11 cellular contexts compared by ENCODE assay signal in the genomic region with DNA sequence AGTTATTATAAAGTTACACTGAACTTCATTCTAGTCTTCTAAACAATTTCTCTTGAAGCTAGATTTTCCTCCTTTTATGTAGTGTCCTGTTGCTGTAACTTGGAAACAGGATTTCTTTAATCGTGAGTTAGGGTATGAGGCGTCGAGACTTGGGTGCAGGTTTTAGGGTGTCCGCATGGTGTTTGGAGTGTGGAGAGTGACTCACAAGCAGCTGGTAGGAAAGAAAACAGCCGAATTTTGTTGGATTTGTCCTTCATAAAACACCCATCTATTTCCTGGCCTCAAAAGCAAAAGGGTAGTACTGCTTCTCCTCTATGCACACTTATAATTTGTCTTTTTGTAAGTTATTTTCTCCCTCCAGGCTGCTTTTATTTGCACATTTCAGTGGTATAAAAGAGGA. TPM values are rescaled to one million over a fixed set of nuclear protein-coding genes. Genes with fewer than 3 reads are reported as not detected.
DNase-seq lines count a peak whose midpoint lies in the region; ATAC-seq, FAIRE-seq and TF ChIP-seq lines count a peak whose summit lies in the region.
"Had no signal": no experiment of that assay in that cellular context is flagged by ENCODE, and none has a peak within 500 bp of the region (broad histone marks: within the 10 kb centered on the region; RNA-seq: fewer than 3 reads in every experiment).

No MANE protein-coding gene starts in this region.

- no peak overlapping the region for H3K27ac ChIP-seq in astrocyte (ENCODE audit: low read depth, low read length)
- H3K27ac ChIP-seq: esophagus muscularis mucosa, vagina had no signal

- peaks cover 25% of the 10 kb centered on the region for H4K20me1 ChIP-seq in astrocyte (ENCODE audit: insufficient read depth, low read length)

- H3K4me3 Mint-ChIP-seq in Calu3 (ENCODE audit: low read depth, unreplicated experiment) (peak overlapping the region; percentile 83), astrocyte (ENCODE audit: unreplicated experiment) (peak overlapping the region; percentile 95), natural killer cell (peak overlapping the region; percentile 96)

- H3K4me3 ChIP-seq in MG63 (peak overlapping the region; percentile 98), astrocyte (ENCODE audit: insufficient read depth, low read depth, low read length) (peak overlapping the region; percentile 99)

- H3K4me1 Mint-ChIP-seq in Calu3 (ENCODE audit: low read depth, unreplicated experiment) (peaks cover 24% of the 10 kb centered on the region), astrocyte (ENCODE audit: low read depth, unreplicated experiment) (peaks cover 19% of the 10 kb centered on the region), natural killer cell (peaks cover 14 to 34% of the 10 kb centered on the region in 2 donors)

- H3K27ac Mint-ChIP-seq in Calu3 (ENCODE audit: unreplicated experiment) (no peak overlapping the region), astrocyte (ENCODE audit: unreplicated experiment) (peak overlapping the region; percentile 97), natural killer cell (no peak overlapping the region)

- H3K27me3 ChIP-seq in MG63 (no peaks in the 10 kb centered on the region), astrocyte (ENCODE audit: insufficient read depth, low read length) (no peaks in the 10 kb centered on the region)
- H3K27me3 ChIP-seq: vagina had no signal

- intact Hi-C loops in Calu3 (cut with micrococcal nuclease; ENCODE audit: unreplicated experiment) = no loop called here
- intact Hi-C loops in natural killer cell (cut with micrococcal nuclease) = no loop called here

- H3K9me3 ChIP-seq in MG63 (no peaks in the 10 kb centered on the region), astrocyte (ENCODE audit: insufficient read depth, low read depth, low read length) (no peaks in the 10 kb centered on the region)
- H3K9me3 ChIP-seq: esophagus muscularis mucosa, vagina had no signal

- peak overlapping the region; percentile 89 for H3K4me2 ChIP-seq in astrocyte (ENCODE audit: low read length)

- H3K36me3 ChIP-seq in MG63 (peaks cover 7% of the 10 kb centered on the region; the same call in 1 of the 2 replicates), astrocyte (ENCODE audit: insufficient read depth, low read length) (no peaks in the 10 kb centered on the region)
- H3K36me3 ChIP-seq: esophagus muscularis mucosa, vagina had no signal

- BruUV-seq in Calu3 (replicated peaks; lab: Mats Ljungman, UMichigan) = no TSS peak

- DNase-seq in Calu3 (no peak), MG63 (no peak), astrocyte (ENCODE audit: low read depth) (no peak), natural killer cell (no peak), DMS153 treated with DMSO at 0.1 percent for 48 hours (lab: John Stamatoyannopoulos, UW; ENCODE audit: unreplicated experiment) (no peak), NCI-H187 (lab: John Stamatoyannopoulos, UW) (no peak), NCI-H1436 treated with DMSO at 0.1 percent for 48 hours (lab: John Stamatoyannopoulos, UW) (no peak)
- no peak for DNase-seq in effector CD4-positive, alpha-beta T cell
- DNase-seq: NCI-H2227 treated with DMSO at 0.1 percent for 48 hours had no signal

- H3K27me3 Mint-ChIP-seq in Calu3 (ENCODE audit: unreplicated experiment) (no peaks in the 10 kb centered on the region), astrocyte (ENCODE audit: low read depth, unreplicated experiment) (peaks cover 6% of the 10 kb centered on the region), natural killer cell (ENCODE audit: low read depth in 2 of 2) (peaks cover 0 to 5% of the 10 kb centered on the region in 2 donors)

- CTCF ChIA-PET in Calu3 (lab: Charles Lee) = no interaction called here

- no peaks in the 10 kb centered on the region for H3K9me3 Mint-ChIP-seq in Calu3 (ENCODE audit: low read depth, unreplicated experiment)
- H3K9me3 Mint-ChIP-seq in astrocyte (ENCODE audit: unreplicated experiment) = no peaks in the 10 kb centered on the region
- no peaks in the 10 kb centered on the region for H3K9me3 Mint-ChIP-seq in natural killer cell

- FAIRE-seq in astrocyte (lab: Jason Lieb, UNC) = no peak

- H3K79me2 ChIP-seq in astrocyte (ENCODE audit: insufficient read depth, low read length) = peaks cover 64% of the 10 kb centered on the region

- peak overlapping the region; percentile 99 for H3K9ac ChIP-seq in astrocyte (ENCODE audit: low read length)

- H3K4me1 ChIP-seq in astrocyte (ENCODE audit: insufficient read depth, low read length) = peaks cover 12% of the 10 kb centered on the region

- H3K36me3 Mint-ChIP-seq in Calu3 (ENCODE audit: insufficient read depth, unreplicated experiment) (peaks cover 16% of the 10 kb centered on the region), astrocyte (ENCODE audit: low read depth, unreplicated experiment) (no peaks in the 10 kb centered on the region), natural killer cell (no peaks in the 10 kb centered on the region)

- no peak for TF ChIP-seq CTCF in Calu3 (IDR thresholded peaks at IDR 0.05; ENCODE audit: unreplicated experiment)
- no peak for TF ChIP-seq CTCF in astrocyte (IDR thresholded peaks at IDR 0.05; ENCODE audit: insufficient read depth, low read depth, low read length)
- no peak for TF ChIP-seq CTCF in natural killer cell (IDR thresholded peaks at IDR 0.05)

- H2AFZ ChIP-seq in astrocyte (ENCODE audit: low read depth, low read length) = no peak overlapping the region

- ATAC-seq in natural killer cell = no peak

RNA-seq across cellular contexts. Expression of a gene that starts 1.6 kb away (rescaled TPM):
- 41.7 and 41.8 TPM in 2 replicates for total RNA-seq in Calu3 (2022)
- 20.3 and 30.6 TPM in 2 replicates for total RNA-seq in MG63 (2014; rRNA removed; shearing (Covaris generic); ENCODE audit: low replicate concordance)
- total RNA-seq in astrocyte = 32.0 and 33.1 TPM in 2 replicates
- total RNA-seq in natural killer cell = 10 to 100 TPM; 49.2 to 63.6 (median 55.4) TPM
